1 cellular context compared by ENCODE assay signal in the genomic region with DNA sequence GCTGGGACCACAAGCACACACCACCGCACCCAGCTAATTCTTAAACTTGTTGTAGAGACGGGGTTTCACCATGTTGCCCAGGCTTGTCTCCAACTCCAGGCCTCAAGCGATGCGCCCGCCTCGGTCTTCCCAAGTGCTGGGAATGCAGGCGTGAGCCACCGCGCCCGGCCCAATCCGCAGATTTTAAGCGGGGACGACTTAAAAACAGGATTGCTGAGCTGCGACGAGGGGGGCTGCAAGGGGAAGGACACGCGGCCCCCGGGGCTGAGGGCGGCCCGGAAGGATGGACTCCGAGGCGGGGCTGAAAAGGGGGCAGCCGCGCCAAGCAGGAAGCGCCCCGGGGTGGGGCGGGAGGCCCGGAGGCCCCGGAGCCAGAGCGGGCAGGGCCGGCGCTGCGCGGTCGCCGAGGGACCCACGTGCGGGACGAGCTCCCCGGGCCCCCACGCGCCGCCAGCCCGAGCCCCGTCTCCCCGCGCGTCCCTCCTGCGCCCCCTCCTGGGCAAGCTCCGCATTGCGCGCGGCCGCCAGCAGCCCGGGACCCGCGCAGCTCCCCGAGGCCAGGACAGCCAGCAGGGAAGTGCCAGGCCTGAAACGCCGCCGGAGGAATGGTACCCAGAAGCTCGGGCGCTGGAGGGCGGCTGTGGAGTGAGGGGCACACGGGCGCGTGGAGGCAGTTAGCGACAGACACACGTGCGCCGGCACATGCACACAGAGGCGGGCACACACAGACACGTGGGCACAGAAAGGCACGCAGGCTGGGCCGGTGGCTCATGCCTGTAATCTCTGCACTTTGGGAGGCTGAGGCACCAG.
TF ChIP-seq lines count a peak whose summit lies in the region.

No MANE protein-coding gene starts in this region.

TF ChIP-seq in SK-N-SH treated with all-trans-retinoic acid at 6 μM for 48 hours, 23 proteins besides CTCF, POLR2A, EP300 and RAD21 (continued from another document):
- TF ChIP-seq, protein P1, sequence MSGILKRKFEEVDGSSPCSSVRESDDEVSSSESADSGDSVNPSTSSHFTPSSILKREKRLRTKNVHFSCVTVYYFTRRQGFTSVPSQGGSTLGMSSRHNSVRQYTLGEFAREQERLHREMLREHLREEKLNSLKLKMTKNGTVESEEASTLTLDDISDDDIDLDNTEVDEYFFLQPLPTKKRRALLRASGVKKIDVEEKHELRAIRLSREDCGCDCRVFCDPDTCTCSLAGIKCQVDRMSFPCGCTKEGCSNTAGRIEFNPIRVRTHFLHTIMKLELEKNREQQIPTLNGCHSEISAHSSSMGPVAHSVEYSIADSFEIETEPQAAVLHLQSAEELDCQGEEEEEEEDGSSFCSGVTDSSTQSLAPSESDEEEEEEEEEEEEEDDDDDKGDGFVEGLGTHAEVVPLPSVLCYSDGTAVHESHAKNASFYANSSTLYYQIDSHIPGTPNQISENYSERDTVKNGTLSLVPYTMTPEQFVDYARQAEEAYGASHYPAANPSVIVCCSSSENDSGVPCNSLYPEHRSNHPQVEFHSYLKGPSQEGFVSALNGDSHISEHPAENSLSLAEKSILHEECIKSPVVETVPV (CRISPR knock-in tag; IDR thresholded peaks at IDR 0.05): no peak
- TF ChIP-seq, protein P2, sequence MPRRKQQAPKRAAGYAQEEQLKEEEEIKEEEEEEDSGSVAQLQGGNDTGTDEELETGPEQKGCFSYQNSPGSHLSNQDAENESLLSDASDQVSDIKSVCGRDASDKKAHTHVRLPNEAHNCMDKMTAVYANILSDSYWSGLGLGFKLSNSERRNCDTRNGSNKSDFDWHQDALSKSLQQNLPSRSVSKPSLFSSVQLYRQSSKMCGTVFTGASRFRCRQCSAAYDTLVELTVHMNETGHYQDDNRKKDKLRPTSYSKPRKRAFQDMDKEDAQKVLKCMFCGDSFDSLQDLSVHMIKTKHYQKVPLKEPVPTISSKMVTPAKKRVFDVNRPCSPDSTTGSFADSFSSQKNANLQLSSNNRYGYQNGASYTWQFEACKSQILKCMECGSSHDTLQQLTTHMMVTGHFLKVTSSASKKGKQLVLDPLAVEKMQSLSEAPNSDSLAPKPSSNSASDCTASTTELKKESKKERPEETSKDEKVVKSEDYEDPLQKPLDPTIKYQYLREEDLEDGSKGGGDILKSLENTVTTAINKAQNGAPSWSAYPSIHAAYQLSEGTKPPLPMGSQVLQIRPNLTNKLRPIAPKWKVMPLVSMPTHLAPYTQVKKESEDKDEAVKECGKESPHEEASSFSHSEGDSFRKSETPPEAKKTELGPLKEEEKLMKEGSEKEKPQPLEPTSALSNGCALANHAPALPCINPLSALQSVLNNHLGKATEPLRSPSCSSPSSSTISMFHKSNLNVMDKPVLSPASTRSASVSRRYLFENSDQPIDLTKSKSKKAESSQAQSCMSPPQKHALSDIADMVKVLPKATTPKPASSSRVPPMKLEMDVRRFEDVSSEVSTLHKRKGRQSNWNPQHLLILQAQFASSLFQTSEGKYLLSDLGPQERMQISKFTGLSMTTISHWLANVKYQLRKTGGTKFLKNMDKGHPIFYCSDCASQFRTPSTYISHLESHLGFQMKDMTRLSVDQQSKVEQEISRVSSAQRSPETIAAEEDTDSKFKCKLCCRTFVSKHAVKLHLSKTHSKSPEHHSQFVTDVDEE (CRISPR knock-in tag; IDR thresholded peaks at IDR 0.05): no peak
- TF ChIP-seq, protein P3, sequence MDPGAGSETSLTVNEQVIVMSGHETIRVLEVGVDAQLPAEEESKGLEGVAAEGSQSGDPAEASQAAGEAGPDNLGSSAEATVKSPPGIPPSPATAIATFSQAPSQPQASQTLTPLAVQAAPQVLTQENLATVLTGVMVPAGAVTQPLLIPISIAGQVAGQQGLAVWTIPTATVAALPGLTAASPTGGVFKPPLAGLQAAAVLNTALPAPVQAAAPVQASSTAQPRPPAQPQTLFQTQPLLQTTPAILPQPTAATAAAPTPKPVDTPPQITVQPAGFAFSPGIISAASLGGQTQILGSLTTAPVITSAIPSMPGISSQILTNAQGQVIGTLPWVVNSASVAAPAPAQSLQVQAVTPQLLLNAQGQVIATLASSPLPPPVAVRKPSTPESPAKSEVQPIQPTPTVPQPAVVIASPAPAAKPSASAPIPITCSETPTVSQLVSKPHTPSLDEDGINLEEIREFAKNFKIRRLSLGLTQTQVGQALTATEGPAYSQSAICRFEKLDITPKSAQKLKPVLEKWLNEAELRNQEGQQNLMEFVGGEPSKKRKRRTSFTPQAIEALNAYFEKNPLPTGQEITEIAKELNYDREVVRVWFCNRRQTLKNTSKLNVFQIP (CRISPR knock-in tag; IDR thresholded peaks at IDR 0.05; ENCODE audit: borderline replicate concordance, low read depth): no peak
- TF ChIP-seq RARB (CRISPR knock-in tag; IDR thresholded peaks at IDR 0.05): no peak
- no peak for TF ChIP-seq CSDC2 (CRISPR knock-in tag; IDR thresholded peaks at IDR 0.05)
